1 cellular context compared by ENCODE assay signal in the genomic region with DNA sequence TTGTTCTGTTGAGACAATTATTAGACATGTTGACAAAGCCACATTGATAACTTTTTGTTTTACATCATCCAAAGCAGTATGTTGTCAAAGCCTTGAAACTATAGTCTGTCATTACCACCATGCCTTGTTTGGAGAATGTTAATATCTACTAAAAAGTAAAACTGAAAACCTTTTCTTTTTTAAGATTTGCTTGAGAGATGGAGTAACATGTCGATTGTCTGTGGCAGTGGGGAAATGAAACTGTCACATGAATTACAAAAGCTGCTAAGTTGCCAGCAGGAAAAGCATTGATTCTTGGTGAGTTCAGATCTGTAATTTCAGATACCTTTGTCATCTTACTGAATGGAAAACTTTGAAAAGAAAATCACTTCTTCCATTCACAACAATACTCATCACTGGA.
TF ChIP-seq lines count a peak whose summit lies in the region.

No MANE protein-coding gene starts in this region.

TF ChIP-seq in SK-N-SH, 30 proteins besides CTCF, POLR2A, EP300 and RAD21 (continued from another document):
- TF ChIP-seq, protein P1, sequence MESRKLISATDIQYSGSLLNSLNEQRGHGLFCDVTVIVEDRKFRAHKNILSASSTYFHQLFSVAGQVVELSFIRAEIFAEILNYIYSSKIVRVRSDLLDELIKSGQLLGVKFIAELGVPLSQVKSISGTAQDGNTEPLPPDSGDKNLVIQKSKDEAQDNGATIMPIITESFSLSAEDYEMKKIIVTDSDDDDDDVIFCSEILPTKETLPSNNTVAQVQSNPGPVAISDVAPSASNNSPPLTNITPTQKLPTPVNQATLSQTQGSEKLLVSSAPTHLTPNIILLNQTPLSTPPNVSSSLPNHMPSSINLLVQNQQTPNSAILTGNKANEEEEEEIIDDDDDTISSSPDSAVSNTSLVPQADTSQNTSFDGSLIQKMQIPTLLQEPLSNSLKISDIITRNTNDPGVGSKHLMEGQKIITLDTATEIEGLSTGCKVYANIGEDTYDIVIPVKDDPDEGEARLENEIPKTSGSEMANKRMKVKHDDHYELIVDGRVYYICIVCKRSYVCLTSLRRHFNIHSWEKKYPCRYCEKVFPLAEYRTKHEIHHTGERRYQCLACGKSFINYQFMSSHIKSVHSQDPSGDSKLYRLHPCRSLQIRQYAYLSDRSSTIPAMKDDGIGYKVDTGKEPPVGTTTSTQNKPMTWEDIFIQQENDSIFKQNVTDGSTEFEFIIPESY (IDR thresholded peaks at IDR 0.05; ENCODE audit: borderline replicate concordance, low read depth) = no peak
- TF ChIP-seq, protein P2, sequence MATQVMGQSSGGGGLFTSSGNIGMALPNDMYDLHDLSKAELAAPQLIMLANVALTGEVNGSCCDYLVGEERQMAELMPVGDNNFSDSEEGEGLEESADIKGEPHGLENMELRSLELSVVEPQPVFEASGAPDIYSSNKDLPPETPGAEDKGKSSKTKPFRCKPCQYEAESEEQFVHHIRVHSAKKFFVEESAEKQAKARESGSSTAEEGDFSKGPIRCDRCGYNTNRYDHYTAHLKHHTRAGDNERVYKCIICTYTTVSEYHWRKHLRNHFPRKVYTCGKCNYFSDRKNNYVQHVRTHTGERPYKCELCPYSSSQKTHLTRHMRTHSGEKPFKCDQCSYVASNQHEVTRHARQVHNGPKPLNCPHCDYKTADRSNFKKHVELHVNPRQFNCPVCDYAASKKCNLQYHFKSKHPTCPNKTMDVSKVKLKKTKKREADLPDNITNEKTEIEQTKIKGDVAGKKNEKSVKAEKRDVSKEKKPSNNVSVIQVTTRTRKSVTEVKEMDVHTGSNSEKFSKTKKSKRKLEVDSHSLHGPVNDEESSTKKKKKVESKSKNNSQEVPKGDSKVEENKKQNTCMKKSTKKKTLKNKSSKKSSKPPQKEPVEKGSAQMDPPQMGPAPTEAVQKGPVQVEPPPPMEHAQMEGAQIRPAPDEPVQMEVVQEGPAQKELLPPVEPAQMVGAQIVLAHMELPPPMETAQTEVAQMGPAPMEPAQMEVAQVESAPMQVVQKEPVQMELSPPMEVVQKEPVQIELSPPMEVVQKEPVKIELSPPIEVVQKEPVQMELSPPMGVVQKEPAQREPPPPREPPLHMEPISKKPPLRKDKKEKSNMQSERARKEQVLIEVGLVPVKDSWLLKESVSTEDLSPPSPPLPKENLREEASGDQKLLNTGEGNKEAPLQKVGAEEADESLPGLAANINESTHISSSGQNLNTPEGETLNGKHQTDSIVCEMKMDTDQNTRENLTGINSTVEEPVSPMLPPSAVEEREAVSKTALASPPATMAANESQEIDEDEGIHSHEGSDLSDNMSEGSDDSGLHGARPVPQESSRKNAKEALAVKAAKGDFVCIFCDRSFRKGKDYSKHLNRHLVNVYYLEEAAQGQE (IDR thresholded peaks at IDR 0.05; ENCODE audit: low read depth, low read length) = no peak
- TF ChIP-seq JUND (IDR thresholded peaks at IDR 0.05) = no peak
- no peak for TF ChIP-seq FOSL2 (IDR thresholded peaks at IDR 0.05; ENCODE audit: borderline replicate concordance, low read depth)
TF ChIP-seq in SK-N-SH: peak in this region for 0.
